In the genomic region with DNA sequence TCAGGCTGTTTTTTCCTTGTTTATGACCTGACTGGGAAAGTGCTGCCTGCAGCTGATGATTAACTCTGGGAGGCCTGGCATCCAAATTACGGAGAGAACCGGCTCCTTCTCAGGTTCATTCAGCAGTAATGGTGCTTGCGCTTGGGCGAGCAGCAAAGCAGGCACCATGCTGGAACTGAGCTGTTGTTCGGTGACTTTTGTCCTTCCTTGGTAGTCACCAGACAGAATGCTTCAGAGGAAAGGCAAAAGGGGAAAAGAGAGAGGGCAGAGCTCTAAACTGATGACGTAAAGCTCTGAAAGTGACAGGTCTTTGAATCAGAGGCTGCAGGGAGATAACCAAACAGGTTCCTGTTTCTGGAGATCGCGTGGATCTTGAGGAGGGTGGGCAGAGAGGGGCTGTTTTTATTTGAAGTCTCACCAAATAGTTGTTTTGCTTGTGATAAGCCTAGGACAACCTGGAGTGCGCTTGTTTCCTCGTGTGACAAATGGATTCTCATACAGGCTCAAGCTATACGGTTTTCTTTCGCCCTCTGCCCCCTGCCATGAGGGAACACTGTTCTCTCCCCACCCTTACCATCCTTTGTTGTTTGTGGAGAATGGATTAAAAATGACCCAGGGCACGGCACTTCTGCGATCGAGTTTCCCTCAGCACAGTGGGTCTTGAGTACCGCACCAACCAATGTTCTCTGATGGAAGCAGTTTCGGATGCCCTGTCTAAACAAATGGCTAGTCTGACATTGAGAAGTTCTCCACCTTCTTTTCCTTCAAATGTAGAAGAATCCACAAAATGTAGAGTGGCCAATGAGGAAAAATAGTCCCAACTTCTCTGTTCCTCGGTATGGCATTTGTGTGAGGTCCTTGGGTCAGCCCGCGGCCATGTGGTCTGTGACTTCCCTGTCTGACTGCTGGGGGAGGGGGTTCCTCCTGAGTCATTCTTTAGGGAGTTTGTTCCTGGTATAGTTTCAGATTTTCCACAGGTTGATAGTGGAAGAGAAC, we compare ENCODE assay signal across 1 cellular context.
TF ChIP-seq lines count a peak whose summit lies in the region.

No MANE protein-coding gene starts in this region.

TF ChIP-seq in GM12878, 131 proteins besides CTCF, POLR2A, EP300 and RAD21 (continued from another document and continues in another):
- TF ChIP-seq, protein P1, sequence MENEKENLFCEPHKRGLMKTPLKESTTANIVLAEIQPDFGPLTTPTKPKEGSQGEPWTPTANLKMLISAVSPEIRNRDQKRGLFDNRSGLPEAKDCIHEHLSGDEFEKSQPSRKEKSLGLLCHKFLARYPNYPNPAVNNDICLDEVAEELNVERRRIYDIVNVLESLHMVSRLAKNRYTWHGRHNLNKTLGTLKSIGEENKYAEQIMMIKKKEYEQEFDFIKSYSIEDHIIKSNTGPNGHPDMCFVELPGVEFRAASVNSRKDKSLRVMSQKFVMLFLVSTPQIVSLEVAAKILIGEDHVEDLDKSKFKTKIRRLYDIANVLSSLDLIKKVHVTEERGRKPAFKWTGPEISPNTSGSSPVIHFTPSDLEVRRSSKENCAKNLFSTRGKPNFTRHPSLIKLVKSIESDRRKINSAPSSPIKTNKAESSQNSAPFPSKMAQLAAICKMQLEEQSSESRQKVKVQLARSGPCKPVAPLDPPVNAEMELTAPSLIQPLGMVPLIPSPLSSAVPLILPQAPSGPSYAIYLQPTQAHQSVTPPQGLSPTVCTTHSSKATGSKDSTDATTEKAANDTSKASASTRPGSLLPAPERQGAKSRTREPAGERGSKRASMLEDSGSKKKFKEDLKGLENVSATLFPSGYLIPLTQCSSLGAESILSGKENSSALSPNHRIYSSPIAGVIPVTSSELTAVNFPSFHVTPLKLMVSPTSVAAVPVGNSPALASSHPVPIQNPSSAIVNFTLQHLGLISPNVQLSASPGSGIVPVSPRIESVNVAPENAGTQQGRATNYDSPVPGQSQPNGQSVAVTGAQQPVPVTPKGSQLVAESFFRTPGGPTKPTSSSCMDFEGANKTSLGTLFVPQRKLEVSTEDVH (IDR thresholded peaks at IDR 0.05; ENCODE audit: low read depth, partially characterized antibody), result no peak
- TF ChIP-seq BCL11A (IDR thresholded peaks at IDR 0.05; ENCODE audit: low read depth, low read length) (no peak), PAX5 (IDR thresholded peaks at IDR 0.05; ENCODE audit: borderline replicate concordance, low read depth, low read length) (no peak), SIN3A (IDR thresholded peaks at IDR 0.05; ENCODE audit: low read depth, low read length) (peak; percentile 18; the same call in 1 of the 2 replicates), SUZ12 (IDR thresholded peaks at IDR 0.05; ENCODE audit: unreplicated experiment) (no peak), MXI1 (IDR thresholded peaks at IDR 0.05; ENCODE audit: low read depth, low read length) (peak; percentile 79; the same call in 1 of the 2 replicates), SUPT20H (IDR thresholded peaks at IDR 0.05; ENCODE audit: borderline replicate concordance, control insufficient read depth, low read depth, low read length) (no peak), ZNF24 (IDR thresholded peaks at IDR 0.05) (no peak), SMARCA5 (IDR thresholded peaks at IDR 0.05) (no peak), FOXM1 (IDR thresholded peaks at IDR 0.05; ENCODE audit: low read depth, low read length) (no peak; the same call in 1 of the 2 replicates), PML (IDR thresholded peaks at IDR 0.05; ENCODE audit: low read length) (peak; percentile 97), POU2F2 (IDR thresholded peaks at IDR 0.05; ENCODE audit: borderline replicate concordance, low read depth, low read length) (peak; percentile 31; the same call in 1 of the 3 replicates), NRF1 (conservative IDR thresholded peaks at IDR 0.05; ENCODE audit: low read depth, low read length) (no peak), ZBED1 (IDR thresholded peaks at IDR 0.05; ENCODE audit: borderline replicate concordance) (peak; percentile 81), IRF4 (IDR thresholded peaks at IDR 0.05; ENCODE audit: low read depth, low read length) (no peak), RCOR1 (conservative IDR thresholded peaks at IDR 0.05; ENCODE audit: low read depth, low read length) (no peak), CREB1 (IDR thresholded peaks at IDR 0.05; ENCODE audit: low read depth) (peak; percentile 95), MEF2B (IDR thresholded peaks at IDR 0.05; ENCODE audit: partially characterized antibody, poor library complexity, severe bottlenecking) (no peak), LARP7 (IDR thresholded peaks at IDR 0.05) (no peak), PAX8 (IDR thresholded peaks at IDR 0.05) (no peak)
- TF ChIP-seq, protein P2, sequence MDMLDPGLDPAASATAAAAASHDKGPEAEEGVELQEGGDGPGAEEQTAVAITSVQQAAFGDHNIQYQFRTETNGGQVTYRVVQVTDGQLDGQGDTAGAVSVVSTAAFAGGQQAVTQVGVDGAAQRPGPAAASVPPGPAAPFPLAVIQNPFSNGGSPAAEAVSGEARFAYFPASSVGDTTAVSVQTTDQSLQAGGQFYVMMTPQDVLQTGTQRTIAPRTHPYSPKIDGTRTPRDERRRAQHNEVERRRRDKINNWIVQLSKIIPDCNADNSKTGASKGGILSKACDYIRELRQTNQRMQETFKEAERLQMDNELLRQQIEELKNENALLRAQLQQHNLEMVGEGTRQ (IDR thresholded peaks at IDR 0.05; ENCODE audit: borderline replicate concordance, low read depth, low read length), result no peak
- TF ChIP-seq, protein P3, sequence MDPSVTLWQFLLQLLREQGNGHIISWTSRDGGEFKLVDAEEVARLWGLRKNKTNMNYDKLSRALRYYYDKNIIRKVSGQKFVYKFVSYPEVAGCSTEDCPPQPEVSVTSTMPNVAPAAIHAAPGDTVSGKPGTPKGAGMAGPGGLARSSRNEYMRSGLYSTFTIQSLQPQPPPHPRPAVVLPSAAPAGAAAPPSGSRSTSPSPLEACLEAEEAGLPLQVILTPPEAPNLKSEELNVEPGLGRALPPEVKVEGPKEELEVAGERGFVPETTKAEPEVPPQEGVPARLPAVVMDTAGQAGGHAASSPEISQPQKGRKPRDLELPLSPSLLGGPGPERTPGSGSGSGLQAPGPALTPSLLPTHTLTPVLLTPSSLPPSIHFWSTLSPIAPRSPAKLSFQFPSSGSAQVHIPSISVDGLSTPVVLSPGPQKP (IDR thresholded peaks at IDR 0.05; ENCODE audit: low read depth, low read length), result no peak
- TF ChIP-seq, protein P4, sequence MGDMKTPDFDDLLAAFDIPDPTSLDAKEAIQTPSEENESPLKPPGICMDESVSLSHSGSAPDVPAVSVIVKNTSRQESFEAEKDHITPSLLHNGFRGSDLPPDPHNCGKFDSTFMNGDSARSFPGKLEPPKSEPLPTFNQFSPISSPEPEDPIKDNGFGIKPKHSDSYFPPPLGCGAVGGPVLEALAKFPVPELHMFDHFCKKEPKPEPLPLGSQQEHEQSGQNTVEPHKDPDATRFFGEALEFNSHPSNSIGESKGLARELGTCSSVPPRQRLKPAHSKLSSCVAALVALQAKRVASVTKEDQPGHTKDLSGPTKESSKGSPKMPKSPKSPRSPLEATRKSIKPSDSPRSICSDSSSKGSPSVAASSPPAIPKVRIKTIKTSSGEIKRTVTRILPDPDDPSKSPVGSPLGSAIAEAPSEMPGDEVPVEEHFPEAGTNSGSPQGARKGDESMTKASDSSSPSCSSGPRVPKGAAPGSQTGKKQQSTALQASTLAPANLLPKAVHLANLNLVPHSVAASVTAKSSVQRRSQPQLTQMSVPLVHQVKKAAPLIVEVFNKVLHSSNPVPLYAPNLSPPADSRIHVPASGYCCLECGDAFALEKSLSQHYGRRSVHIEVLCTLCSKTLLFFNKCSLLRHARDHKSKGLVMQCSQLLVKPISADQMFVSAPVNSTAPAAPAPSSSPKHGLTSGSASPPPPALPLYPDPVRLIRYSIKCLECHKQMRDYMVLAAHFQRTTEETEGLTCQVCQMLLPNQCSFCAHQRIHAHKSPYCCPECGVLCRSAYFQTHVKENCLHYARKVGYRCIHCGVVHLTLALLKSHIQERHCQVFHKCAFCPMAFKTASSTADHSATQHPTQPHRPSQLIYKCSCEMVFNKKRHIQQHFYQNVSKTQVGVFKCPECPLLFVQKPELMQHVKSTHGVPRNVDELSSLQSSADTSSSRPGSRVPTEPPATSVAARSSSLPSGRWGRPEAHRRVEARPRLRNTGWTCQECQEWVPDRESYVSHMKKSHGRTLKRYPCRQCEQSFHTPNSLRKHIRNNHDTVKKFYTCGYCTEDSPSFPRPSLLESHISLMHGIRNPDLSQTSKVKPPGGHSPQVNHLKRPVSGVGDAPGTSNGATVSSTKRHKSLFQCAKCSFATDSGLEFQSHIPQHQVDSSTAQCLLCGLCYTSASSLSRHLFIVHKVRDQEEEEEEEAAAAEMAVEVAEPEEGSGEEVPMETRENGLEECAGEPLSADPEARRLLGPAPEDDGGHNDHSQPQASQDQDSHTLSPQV (IDR thresholded peaks at IDR 0.05), result no peak
- TF ChIP-seq, protein P5, sequence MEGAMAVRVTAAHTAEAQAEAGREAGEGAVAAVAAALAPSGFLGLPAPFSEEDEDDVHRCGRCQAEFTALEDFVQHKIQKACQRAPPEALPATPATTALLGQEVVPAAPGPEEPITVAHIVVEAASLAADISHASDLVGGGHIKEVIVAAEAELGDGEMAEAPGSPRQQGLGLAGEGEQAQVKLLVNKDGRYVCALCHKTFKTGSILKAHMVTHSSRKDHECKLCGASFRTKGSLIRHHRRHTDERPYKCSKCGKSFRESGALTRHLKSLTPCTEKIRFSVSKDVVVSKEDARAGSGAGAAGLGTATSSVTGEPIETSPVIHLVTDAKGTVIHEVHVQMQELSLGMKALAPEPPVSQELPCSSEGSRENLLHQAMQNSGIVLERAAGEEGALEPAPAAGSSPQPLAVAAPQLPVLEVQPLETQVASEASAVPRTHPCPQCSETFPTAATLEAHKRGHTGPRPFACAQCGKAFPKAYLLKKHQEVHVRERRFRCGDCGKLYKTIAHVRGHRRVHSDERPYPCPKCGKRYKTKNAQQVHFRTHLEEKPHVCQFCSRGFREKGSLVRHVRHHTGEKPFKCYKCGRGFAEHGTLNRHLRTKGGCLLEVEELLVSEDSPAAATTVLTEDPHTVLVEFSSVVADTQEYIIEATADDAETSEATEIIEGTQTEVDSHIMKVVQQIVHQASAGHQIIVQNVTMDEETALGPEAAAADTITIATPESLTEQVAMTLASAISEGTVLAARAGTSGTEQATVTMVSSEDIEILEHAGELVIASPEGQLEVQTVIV (IDR thresholded peaks at IDR 0.05; ENCODE audit: borderline replicate concordance, partially characterized antibody), result no peak
- TF ChIP-seq, protein P6, sequence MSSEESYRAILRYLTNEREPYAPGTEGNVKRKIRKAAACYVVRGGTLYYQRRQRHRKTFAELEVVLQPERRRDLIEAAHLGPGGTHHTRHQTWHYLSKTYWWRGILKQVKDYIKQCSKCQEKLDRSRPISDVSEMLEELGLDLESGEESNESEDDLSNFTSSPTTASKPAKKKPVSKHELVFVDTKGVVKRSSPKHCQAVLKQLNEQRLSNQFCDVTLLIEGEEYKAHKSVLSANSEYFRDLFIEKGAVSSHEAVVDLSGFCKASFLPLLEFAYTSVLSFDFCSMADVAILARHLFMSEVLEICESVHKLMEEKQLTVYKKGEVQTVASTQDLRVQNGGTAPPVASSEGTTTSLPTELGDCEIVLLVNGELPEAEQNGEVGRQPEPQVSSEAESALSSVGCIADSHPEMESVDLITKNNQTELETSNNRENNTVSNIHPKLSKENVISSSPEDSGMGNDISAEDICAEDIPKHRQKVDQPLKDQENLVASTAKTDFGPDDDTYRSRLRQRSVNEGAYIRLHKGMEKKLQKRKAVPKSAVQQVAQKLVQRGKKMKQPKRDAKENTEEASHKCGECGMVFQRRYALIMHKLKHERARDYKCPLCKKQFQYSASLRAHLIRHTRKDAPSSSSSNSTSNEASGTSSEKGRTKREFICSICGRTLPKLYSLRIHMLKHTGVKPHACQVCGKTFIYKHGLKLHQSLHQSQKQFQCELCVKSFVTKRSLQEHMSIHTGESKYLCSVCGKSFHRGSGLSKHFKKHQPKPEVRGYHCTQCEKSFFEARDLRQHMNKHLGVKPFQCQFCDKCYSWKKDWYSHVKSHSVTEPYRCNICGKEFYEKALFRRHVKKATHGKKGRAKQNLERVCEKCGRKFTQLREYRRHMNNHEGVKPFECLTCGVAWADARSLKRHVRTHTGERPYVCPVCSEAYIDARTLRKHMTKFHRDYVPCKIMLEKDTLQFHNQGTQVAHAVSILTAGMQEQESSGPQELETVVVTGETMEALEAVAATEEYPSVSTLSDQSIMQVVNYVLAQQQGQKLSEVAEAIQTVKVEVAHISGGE (CRISPR knock-in tag; IDR thresholded peaks at IDR 0.05), result no peak
- TF ChIP-seq, protein P7, sequence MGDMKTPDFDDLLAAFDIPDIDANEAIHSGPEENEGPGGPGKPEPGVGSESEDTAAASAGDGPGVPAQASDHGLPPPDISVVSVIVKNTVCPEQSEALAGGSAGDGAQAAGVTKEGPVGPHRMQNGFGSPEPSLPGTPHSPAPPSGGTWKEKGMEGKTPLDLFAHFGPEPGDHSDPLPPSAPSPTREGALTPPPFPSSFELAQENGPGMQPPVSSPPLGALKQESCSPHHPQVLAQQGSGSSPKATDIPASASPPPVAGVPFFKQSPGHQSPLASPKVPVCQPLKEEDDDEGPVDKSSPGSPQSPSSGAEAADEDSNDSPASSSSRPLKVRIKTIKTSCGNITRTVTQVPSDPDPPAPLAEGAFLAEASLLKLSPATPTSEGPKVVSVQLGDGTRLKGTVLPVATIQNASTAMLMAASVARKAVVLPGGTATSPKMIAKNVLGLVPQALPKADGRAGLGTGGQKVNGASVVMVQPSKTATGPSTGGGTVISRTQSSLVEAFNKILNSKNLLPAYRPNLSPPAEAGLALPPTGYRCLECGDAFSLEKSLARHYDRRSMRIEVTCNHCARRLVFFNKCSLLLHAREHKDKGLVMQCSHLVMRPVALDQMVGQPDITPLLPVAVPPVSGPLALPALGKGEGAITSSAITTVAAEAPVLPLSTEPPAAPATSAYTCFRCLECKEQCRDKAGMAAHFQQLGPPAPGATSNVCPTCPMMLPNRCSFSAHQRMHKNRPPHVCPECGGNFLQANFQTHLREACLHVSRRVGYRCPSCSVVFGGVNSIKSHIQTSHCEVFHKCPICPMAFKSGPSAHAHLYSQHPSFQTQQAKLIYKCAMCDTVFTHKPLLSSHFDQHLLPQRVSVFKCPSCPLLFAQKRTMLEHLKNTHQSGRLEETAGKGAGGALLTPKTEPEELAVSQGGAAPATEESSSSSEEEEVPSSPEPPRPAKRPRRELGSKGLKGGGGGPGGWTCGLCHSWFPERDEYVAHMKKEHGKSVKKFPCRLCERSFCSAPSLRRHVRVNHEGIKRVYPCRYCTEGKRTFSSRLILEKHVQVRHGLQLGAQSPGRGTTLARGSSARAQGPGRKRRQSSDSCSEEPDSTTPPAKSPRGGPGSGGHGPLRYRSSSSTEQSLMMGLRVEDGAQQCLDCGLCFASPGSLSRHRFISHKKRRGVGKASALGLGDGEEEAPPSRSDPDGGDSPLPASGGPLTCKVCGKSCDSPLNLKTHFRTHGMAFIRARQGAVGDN (IDR thresholded peaks at IDR 0.05), result peak; percentile 61; the same call in 1 of the 2 replicates
